In genomic region chr16:28324887-28325279, GRCh38 we compare ENCODE assay signal across 25 cellular contexts. TPM values are rescaled to one million over a fixed set of nuclear protein-coding genes. Genes with fewer than 3 reads are reported as not detected.
"Had no signal": no experiment of that assay in that cellular context is flagged by ENCODE, and none has a peak within 500 bp of the region (broad histone marks: within the 10 kb centered on the region; RNA-seq: fewer than 3 reads in every experiment).

No MANE protein-coding gene starts in this region.

- H3K36me3 Mint-ChIP-seq: activated naive CD8-positive, alpha-beta T cell treated with anti-CD3 and anti-CD28 coated beads for 36 hours had no signal

- H3K4me1 ChIP-seq: adrenal gland, body of pancreas, colonic mucosa, psoas muscle, suprapubic skin, tibial nerve had no signal

- H3K27ac ChIP-seq: adrenal gland, body of pancreas, colonic mucosa, dorsolateral prefrontal cortex, neutrophil, psoas muscle, suprapubic skin, tibial nerve had no signal

- H3K36me3 ChIP-seq: adrenal gland, colonic mucosa, neutrophil, suprapubic skin, tibial nerve had no signal

- H3K27ac Mint-ChIP-seq: activated naive CD4-positive, alpha-beta T cell treated with anti-CD3 and anti-CD28 coated beads for 36 hours; activated naive CD8-positive, alpha-beta T cell treated with anti-CD3 and anti-CD28 coated beads for 36 hours; activated T-cell treated with anti-CD3 and anti-CD28 coated beads, Interleukin-2, amount 50 U/mL, for 72 hours; T-helper 17 cell had no signal

- H3K27me3 ChIP-seq: adrenal gland, body of pancreas, colonic mucosa, dorsolateral prefrontal cortex, neutrophil, suprapubic skin, tibial nerve had no signal

- DNase-seq: activated CD4-positive, alpha-beta T cell treated with anti-CD3 and anti-CD28 coated beads, Interleukin-2, amount 50 U/mL, for 1 hour; activated CD4-positive, CD25-positive, alpha-beta regulatory T cell treated with anti-CD3 and anti-CD28 coated beads, Interleukin-2, amount 50 U/mL, for 72 hours; activated naive CD4-positive, alpha-beta T cell treated with anti-CD3 and anti-CD28 coated beads for 36 hours; activated naive CD8-positive, alpha-beta T cell treated with anti-CD3 and anti-CD28 coated beads for 36 hours; activated T-cell treated with anti-CD3 and anti-CD28 coated beads for 4 hours; activated T-cell treated with anti-CD3 and anti-CD28 coated beads, Interleukin-2, amount 50 U/mL, for 72 hours; body of pancreas; cerebellar nuclear complex; colonic mucosa; effector memory CD4-positive, alpha-beta T cell; midbrain; psoas muscle; stimulated activated CD4-positive, alpha-beta T cell treated with anti-CD3 and anti-CD28 coated beads, Interleukin-15, amount 100 ng/mL, for 24 hours; stimulated activated naive CD4-positive, alpha-beta T cell; T-helper 17 cell; T1000 had no signal

- ATAC-seq: activated T-cell treated with anti-CD3 and anti-CD28 coated beads, Interleukin-2, amount 50 U/mL, for 72 hours; body of pancreas; naive thymus-derived CD8-positive, alpha-beta T cell; psoas muscle; T-helper 17 cell had no signal

- H3K9me3 ChIP-seq: adrenal gland, body of pancreas, colonic mucosa, neutrophil, psoas muscle, suprapubic skin, tibial nerve had no signal

- H3K4me3 ChIP-seq: adrenal gland, body of pancreas, colonic mucosa, dorsolateral prefrontal cortex, psoas muscle, suprapubic skin, tibial nerve had no signal

- H3K9me3 Mint-ChIP-seq: activated naive CD4-positive, alpha-beta T cell treated with anti-CD3 and anti-CD28 coated beads for 36 hours; activated naive CD8-positive, alpha-beta T cell treated with anti-CD3 and anti-CD28 coated beads for 36 hours; activated T-cell treated with anti-CD3 and anti-CD28 coated beads, Interleukin-2, amount 50 U/mL, for 72 hours; naive thymus-derived CD8-positive, alpha-beta T cell had no signal

- H3K4me3 Mint-ChIP-seq: activated naive CD4-positive, alpha-beta T cell treated with anti-CD3 and anti-CD28 coated beads for 36 hours; activated naive CD8-positive, alpha-beta T cell treated with anti-CD3 and anti-CD28 coated beads for 36 hours; activated T-cell treated with anti-CD3 and anti-CD28 coated beads, Interleukin-2, amount 50 U/mL, for 72 hours; naive thymus-derived CD8-positive, alpha-beta T cell; T-helper 17 cell had no signal

- H3K27me3 Mint-ChIP-seq: activated naive CD8-positive, alpha-beta T cell treated with anti-CD3 and anti-CD28 coated beads for 36 hours; naive thymus-derived CD8-positive, alpha-beta T cell; T-helper 17 cell had no signal

RNA-seq across cellular contexts. Expression of gene SBK1, which starts 32.6 kb away (rescaled TPM):
- total RNA-seq: fibroblast of villous mesenchyme had no signal
- polyA plus RNA-seq: fibroblast of lung had no signal

RNA-seq across cellular contexts. Expression of gene NPIPB6, which starts 38.4 kb away (rescaled TPM):
- total RNA-seq: activated naive CD8-positive, alpha-beta T cell treated with anti-CD3 and anti-CD28 coated beads for 36 hours; fibroblast of villous mesenchyme; kidney epithelial cell had no signal
